13 cellular contexts compared by ENCODE assay signal in genomic region chr3:58383476-58383875, GRCh38. TPM values are rescaled to one million over a fixed set of nuclear protein-coding genes. Genes with fewer than 3 reads are reported as not detected.
DNase-seq lines count a peak whose midpoint lies in the region; ATAC-seq, FAIRE-seq and TF ChIP-seq lines count a peak whose summit lies in the region.
"Had no signal": no experiment of that assay in that cellular context is flagged by ENCODE, and none has a peak within 500 bp of the region (broad histone marks: within the 10 kb centered on the region; RNA-seq: fewer than 3 reads in every experiment).

No MANE protein-coding gene starts in this region.

- H3K4me3 ChIP-seq in AG04450 (ENCODE audit: low read depth, low read length): no peak overlapping the region
- H3K4me3 ChIP-seq in bronchial epithelial cell (ENCODE audit: low read depth, low read length): no peak overlapping the region

- FAIRE-seq in bronchial epithelial cell (lab: Jason Lieb, UNC): no peak

- TF ChIP-seq CTCF in AG04450 (IDR thresholded peaks at IDR 0.05; ENCODE audit: low read depth, low read length) (no peak), bronchial epithelial cell (IDR thresholded peaks at IDR 0.05; ENCODE audit: insufficient read depth, low read length, severe bottlenecking) (no peak)

- no peak for ATAC-seq in HG03280 (IDR thresholded peaks at IDR 0.05; ENCODE audit: unreplicated experiment)
- ATAC-seq: activated T-helper 17 cell treated with anti-CD3 and anti-CD28 coated beads, Interleukin-2, amount 50 U/mL, for 72 hours; natural killer cell treated with Interleukin-12 subunit alpha and Interleukin-12 subunit beta and Interleukin-15 and Interleukin-18, amount 100 ng/mL, for 72 hours had no signal

- H3K27me3 ChIP-seq in AG04450 (ENCODE audit: control insufficient read depth, insufficient read depth, low read length): no peaks in the 10 kb centered on the region
- no peaks in the 10 kb centered on the region for H3K27me3 ChIP-seq in bronchial epithelial cell (ENCODE audit: control insufficient read depth, insufficient read depth, low read length)
- H3K27me3 ChIP-seq in layer of hippocampus (ENCODE audit: control insufficient read depth, insufficient read depth, low read length): no peaks in the 10 kb centered on the region

- POLR2A ChIA-PET in AG04450 (lab: Yijun Ruan, JAX): interaction anchor here (1.1 to 1.7 kb wide), 2 partner anchors 43 to 49 kb away, joined by 4 to 22 read pairs; no protein-coding TSS in a partner anchor

- CTCF ChIA-PET in AG04450 (lab: Charles Lee): interaction anchor here (0.8 kb wide), 1 partner anchor 62 kb away, joined by 3 read pairs; no protein-coding TSS in a partner anchor

- no peaks in the 10 kb centered on the region for H3K9me3 ChIP-seq in AG04450 (ENCODE audit: control insufficient read depth, insufficient read depth, low read length)

- peak overlapping the region; percentile 69 for H3K27ac ChIP-seq in AG04450 (ENCODE audit: low read depth, low read length)
- H3K27ac ChIP-seq in layer of hippocampus (ENCODE audit: low read depth, low read length): peak overlapping the region; percentile 53
- H3K27ac ChIP-seq: VCaP had no signal

- DNase-seq in AG04450 (ENCODE audit: low read depth, low spot score) (no peak), LHCN-M2 (ENCODE audit: low read depth) (peak; percentile 56), bronchial epithelial cell (ENCODE audit: low read depth) (peak; percentile 29), iPS-NIHi11 (ENCODE audit: low spot score) (no peak)
- no peak for DNase-seq in activated CD4-positive, alpha-beta T cell treated with anti-CD3 and anti-CD28 coated beads, Interleukin-2, amount 50 U/mL, for 4 hours
- DNase-seq in activated CD8-positive, alpha-beta memory T cell treated with anti-CD3 and anti-CD28 coated beads for 24 hours: no peak
- DNase-seq: AML-193, NCI-H187 treated with DMSO at 0.1 percent for 48 hours had no signal

- H3K36me3 ChIP-seq in bronchial epithelial cell (ENCODE audit: control insufficient read depth, insufficient read depth, low read length): peaks cover 3% of the 10 kb centered on the region

RNA-seq across cellular contexts. Expression of gene PDHB, which starts 50.2 kb away (rescaled TPM):
- polyA plus RNA-seq in AG04450 (2011; rRNA removed): 85.9 and 109 TPM in 2 replicates
- polyA minus RNA-seq in AG04450 (2011; rRNA and poly(A)+ RNA removed): 31.4 and 40.9 TPM in 2 replicates
- 111 and 150 TPM in 2 replicates for total RNA-seq in LHCN-M2 (2014; rRNA removed)
- polyA plus RNA-seq in LHCN-M2 (2012): 95.0 TPM
- total RNA-seq in bronchial epithelial cell: 32.4 and 37.5 TPM in 2 replicates

RNA-seq across cellular contexts. Expression of gene PXK, which starts 50.8 kb away (rescaled TPM):
- 56.6 and 70.3 TPM in 2 replicates for polyA plus RNA-seq in AG04450 (2011; rRNA removed)
- polyA minus RNA-seq in AG04450 (2011; rRNA and poly(A)+ RNA removed): 47.1 and 50.1 TPM in 2 replicates
- total RNA-seq in LHCN-M2 (2014; rRNA removed) (45.9 and 50.3 TPM in 2 replicates), bronchial epithelial cell (12.4 and 22.0 TPM in 2 replicates)
- 15.2 TPM for polyA plus RNA-seq in LHCN-M2 (2012)

Comparison
In these comparisons a context has a peak if more than half of its experiments do, and no peak if none do; other contexts are left out.
1. DNase-seq: peak in LHCN-M2 (single experiment) and bronchial epithelial cell (single experiment); none in AG04450 (single experiment), activated CD4-positive, alpha-beta T cell treated with anti-CD3 and anti-CD28 coated beads, Interleukin-2, amount 50 U/mL, for 4 hours (0 of 2), activated CD8-positive, alpha-beta memory T cell treated with anti-CD3 and anti-CD28 coated beads for 24 hours (single experiment) and iPS-NIHi11 (single experiment).